Comparison of ENCODE assay signal across 22 cellular contexts in the genomic region with DNA sequence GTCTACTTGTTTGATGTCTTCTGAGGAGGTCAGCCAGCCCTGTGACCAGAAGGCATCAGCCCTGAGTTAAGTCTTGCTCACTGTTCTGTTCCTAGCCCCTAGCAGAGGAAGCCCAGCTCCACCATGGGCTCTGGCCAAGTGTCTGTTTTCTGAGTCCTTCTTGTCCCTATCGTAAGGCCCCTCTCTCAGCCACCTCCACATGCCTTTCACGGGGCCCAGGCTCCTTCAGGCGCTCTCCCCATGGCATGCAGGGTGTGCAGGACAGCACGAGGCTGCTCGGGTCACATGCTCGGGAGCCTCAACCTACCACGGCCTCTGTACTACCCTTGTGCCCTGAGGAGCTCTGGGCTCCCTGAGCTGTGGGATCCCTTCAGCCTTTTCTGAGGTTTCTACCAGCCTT. TPM values are rescaled to one million over a fixed set of nuclear protein-coding genes. Genes with fewer than 3 reads are reported as not detected.
A peak's percentile ranks its signal among the peaks of the same experiment; 100 is the strongest.
DNase-seq lines count a peak whose midpoint lies in the region; ATAC-seq, FAIRE-seq and TF ChIP-seq lines count a peak whose summit lies in the region.
"Had no signal": no experiment of that assay in that cellular context is flagged by ENCODE, and none has a peak within 500 bp of the region (broad histone marks: within the 10 kb centered on the region; RNA-seq: fewer than 3 reads in every experiment).

No MANE protein-coding gene starts in this region.

- no peak overlapping the region for H3K27ac ChIP-seq in H1 (ENCODE audit: low read depth, low read length)
- H3K27ac ChIP-seq in lower lobe of right lung = no peak overlapping the region
- H3K27ac ChIP-seq: GM23248 had no signal

- POLR2A ChIA-PET in H1 (lab: Charles Lee; ENCODE audit: partially characterized antibody) = interaction anchor here (0.6 to 1.9 kb wide), 2 partner anchors 67 to 71 kb away, joined by 3 to 5 read pairs; a partner anchor contains a TSS

- H4K91ac ChIP-seq in H1 (replicated peaks; ENCODE audit: insufficient read length, low read length) = no peak overlapping the region

- no peaks in the 10 kb centered on the region for H3K79me1 ChIP-seq in H1 (ENCODE audit: low read depth, low read length)

- no peak overlapping the region for H3K4me2 ChIP-seq in Loucy (ENCODE audit: low read depth, low read length, poor library complexity, severe bottlenecking)
- no peak overlapping the region for H3K4me2 ChIP-seq in H1 (ENCODE audit: insufficient read depth in 1 of 2, low read depth in 2 of 2, low read length in 2 of 2)

- H3K36me3 Mint-ChIP-seq in neural crest cell (ENCODE audit: low read depth) = no peaks in the 10 kb centered on the region
- no peaks in the 10 kb centered on the region for H3K36me3 Mint-ChIP-seq in type B pancreatic cell
- H3K36me3 Mint-ChIP-seq: CD4-positive, CD25-positive, alpha-beta regulatory T cell; CD8-positive, alpha-beta memory T cell had no signal

- no peaks in the 10 kb centered on the region for H3K9me2 ChIP-seq in Loucy (replicated peaks; ENCODE audit: low read depth, low read length)

- H3K9me3 Mint-ChIP-seq in neural crest cell (peaks cover 3% of the 10 kb centered on the region), type B pancreatic cell (no peaks in the 10 kb centered on the region)
- H3K9me3 Mint-ChIP-seq: CD8-positive, alpha-beta memory T cell; H9 had no signal

- no peak for TF ChIP-seq CTCF in Loucy (conservative IDR thresholded peaks at IDR 0.05; ENCODE audit: low read length)
- TF ChIP-seq CTCF in H1 (IDR thresholded peaks at IDR 0.05; ENCODE audit: control extremely low read depth in 1 of 3, insufficient read depth in 1 of 3, low read depth in 1 of 3, low read length in 3 of 3) = no peak
- TF ChIP-seq CTCF in neural crest cell (conservative IDR thresholded peaks at IDR 0.05) = no peak
- TF ChIP-seq CTCF in type B pancreatic cell (conservative IDR thresholded peaks at IDR 0.05) = no peak
- TF ChIP-seq CTCF in lower lobe of right lung (IDR thresholded peaks at IDR 0.05) = no peak

- H3K4me3 Mint-ChIP-seq in neural crest cell (no peak overlapping the region), type B pancreatic cell (no peak overlapping the region)
- H3K4me3 Mint-ChIP-seq: CD4-positive, CD25-positive, alpha-beta regulatory T cell; CD8-positive, alpha-beta memory T cell; H9 had no signal

- H3K18ac ChIP-seq in H1 (ENCODE audit: extremely low read depth, low read length) = peak overlapping the region; percentile 1; the same call in 1 of the 2 replicates

- H2BK20ac ChIP-seq in H1 (ENCODE audit: low read length) = peak overlapping the region; percentile 80; the same call in 1 of the 2 replicates

- H3K4ac ChIP-seq in H1 (replicated peaks; ENCODE audit: insufficient read length, low read depth, low read length) = no peak overlapping the region

- H2BK5ac ChIP-seq in H1 (ENCODE audit: low read depth, low read length) = no peak overlapping the region

- no peak for TF ChIP-seq EP300 in H1 (IDR thresholded peaks at IDR 0.05; ENCODE audit: borderline replicate concordance in 1 of 2, low read depth in 2 of 2, low read length in 2 of 2)

- no peak for ATAC-seq in lower lobe of right lung
- ATAC-seq in HG02981 (IDR thresholded peaks at IDR 0.05; ENCODE audit: unreplicated experiment) = no peak
- ATAC-seq: GM12878 had no signal

- intact Hi-C loops in lower lobe of right lung (cut with DNase I) = no loop called here

- WGBS in H1 (ENCODE audit: extremely low coverage in 1 of 2, insufficient coverage in 1 of 2, insufficient read length in 1 of 2, insufficient replicate concordance in 2 of 2, low coverage in 1 of 2, low lambda C conversion rate in 2 of 2, missing lambda C conversion rate in 1 of 2), 2 experiments = 90% methylated on average over 7 of the region's 7 CpGs; no CpG with 5 or more reads in 1 of the 2 experiments

- H3K23ac ChIP-seq in H1 (ENCODE audit: insufficient read length) = no peak overlapping the region

- H2AFZ ChIP-seq in Loucy (ENCODE audit: low read length) (0 out of 2 replicates have a peak overlapping the region, but pooled peaks have one; percentile 19), H1 (ENCODE audit: low read length) (no peak overlapping the region)
- H2AFZ ChIP-seq: GM23248 had no signal

- TF ChIP-seq RAD21 in H1 (IDR thresholded peaks at IDR 0.05 in 1 of 2, conservative IDR thresholded peaks at IDR 0.05 in 1 of 2; ENCODE audit: low read depth in 2 of 2, low read length in 2 of 2) = no peak

- no peak overlapping the region for H3K9ac ChIP-seq in Loucy (ENCODE audit: low read depth, low read length, poor library complexity, severe bottlenecking)
- no peak overlapping the region for H3K9ac ChIP-seq in H1 (replicated peaks in 1 of 4; ENCODE audit: extremely low read depth in 1 of 4, low read depth in 3 of 4, low read length in 3 of 4)
- H3K9ac ChIP-seq: GM23248 had no signal

- peak overlapping the region; percentile 75; the same call in 1 of the 2 replicates for H2BK12ac ChIP-seq in H1 (ENCODE audit: low read depth, low read length)

- no peaks in the 10 kb centered on the region for H3K27me3 ChIP-seq in Loucy (ENCODE audit: insufficient read depth, low read length, poor library complexity, severe bottlenecking)
- H3K27me3 ChIP-seq in H1 (replicated peaks in 1 of 4; ENCODE audit: control insufficient read depth in 3 of 4, extremely low read depth in 1 of 4, insufficient read depth in 3 of 4, low read length in 3 of 4) = no peaks in the 10 kb centered on the region
- H3K27me3 ChIP-seq in lower lobe of right lung (ENCODE audit: low read depth) = no peaks in the 10 kb centered on the region
- H3K27me3 ChIP-seq: BE2C had no signal

- FAIRE-seq in H1 (lab: Jason Lieb, UNC) (no peak), GM12892 (lab: Jason Lieb, UNC) (no peak)
- FAIRE-seq: A204.1, GM12878 had no signal

- H2AK5ac ChIP-seq in H1 (ENCODE audit: low read depth, low read length) = no peak overlapping the region; the same call in 1 of the 2 replicates

- no peaks in the 10 kb centered on the region for H3K79me2 ChIP-seq in Loucy (ENCODE audit: insufficient read depth, low read length)
- no peaks in the 10 kb centered on the region for H3K79me2 ChIP-seq in H1 (ENCODE audit: control insufficient read depth in 1 of 2, insufficient read depth in 2 of 2, low read length in 2 of 2)

- H3K36me3 ChIP-seq in Loucy (ENCODE audit: insufficient read depth, low read length) (no peaks in the 10 kb centered on the region), H1 (ENCODE audit: control insufficient read depth in 2 of 4, insufficient read depth in 4 of 4, low read length in 3 of 4) (no peaks in the 10 kb centered on the region), lower lobe of right lung (no peaks in the 10 kb centered on the region)
- H3K36me3 ChIP-seq: BE2C had no signal

- CTCF ChIA-PET in H1 (lab: Charles Lee; ENCODE audit: partially characterized antibody) = interaction anchor here (0.6 to 1.8 kb wide), 9 partner anchors 15 to 972 kb away, joined by 3 to 5 read pairs (median 3); a partner anchor contains a TSS

- no peak for TF ChIP-seq POLR2A in H1 (IDR thresholded peaks at IDR 0.05; ENCODE audit: control extremely low read depth in 1 of 2, low read depth in 2 of 2, low read length in 2 of 2)
- TF ChIP-seq POLR2A in GM12892 (IDR thresholded peaks at IDR 0.05; ENCODE audit: low read depth, low read length) = no peak

- no peak overlapping the region for H4K5ac ChIP-seq in H1 (ENCODE audit: insufficient read length, low read depth, low read length)

- H3K27me3 Mint-ChIP-seq in neural crest cell (ENCODE audit: low read depth) = no peaks in the 10 kb centered on the region
- no peaks in the 10 kb centered on the region for H3K27me3 Mint-ChIP-seq in type B pancreatic cell
- H3K27me3 Mint-ChIP-seq: CD8-positive, alpha-beta memory T cell had no signal

- H3K56ac ChIP-seq in H1 (replicated peaks; ENCODE audit: insufficient read length, low read depth, low read length) = no peak overlapping the region

- H3K4me1 ChIP-seq in Loucy (ENCODE audit: insufficient read depth, low read length, poor library complexity, severe bottlenecking) (no peaks in the 10 kb centered on the region), H1 (replicated peaks in 1 of 4; ENCODE audit: control insufficient read depth in 3 of 4, insufficient read depth in 4 of 4, low read length in 3 of 4) (peaks cover 0 to 3% (median 0%) of the 10 kb centered on the region in 4 experiments; a peak in 1 of 7 replicates), lower lobe of right lung (peaks cover 4% of the 10 kb centered on the region)
- H3K4me1 ChIP-seq: BE2C had no signal

- H3K4me1 Mint-ChIP-seq in neural crest cell (peaks cover 18% of the 10 kb centered on the region), type B pancreatic cell (ENCODE audit: unreplicated experiment) (peaks cover 7% of the 10 kb centered on the region)

- H4K20me1 ChIP-seq in Loucy (ENCODE audit: insufficient read depth, low read length, poor library complexity, severe bottlenecking) = no peaks in the 10 kb centered on the region
- H4K20me1 ChIP-seq in H1 (replicated peaks in 1 of 2; ENCODE audit: control insufficient read depth in 1 of 2, insufficient read depth in 2 of 2, low read length in 2 of 2) = no peaks in the 10 kb centered on the region

- H4K8ac ChIP-seq in H1 (ENCODE audit: extremely low read depth, insufficient read depth, low read length) = no peak overlapping the region

- no peak overlapping the region for H3K14ac ChIP-seq in H1 (ENCODE audit: insufficient read length)

- no peak overlapping the region for H2BK120ac ChIP-seq in H1 (replicated peaks; ENCODE audit: low read depth, low read length)

- no peaks in the 10 kb centered on the region for H3F3A ChIP-seq in Loucy (ENCODE audit: low read depth)

- H3K4me3 ChIP-seq in Loucy (ENCODE audit: low read length, poor library complexity, severe bottlenecking) = no peak overlapping the region
- H3K4me3 ChIP-seq in H1 (ENCODE audit: extremely low read depth in 1 of 4, insufficient read depth in 2 of 4, low read depth in 3 of 4, low read length in 4 of 4) = no peak overlapping the region
- no peak overlapping the region for H3K4me3 ChIP-seq in lower lobe of right lung
- H3K4me3 ChIP-seq: GM12878, GM23248 had no signal

- H3K27ac Mint-ChIP-seq in neural crest cell (ENCODE audit: unreplicated experiment) (peak overlapping the region; percentile 82), type B pancreatic cell (no peak overlapping the region)
- H3K27ac Mint-ChIP-seq: CD4-positive, CD25-positive, alpha-beta regulatory T cell had no signal

- no peak overlapping the region for H2BK15ac ChIP-seq in H1 (ENCODE audit: low read length)

- H3K9me3 ChIP-seq in Loucy (ENCODE audit: insufficient read depth, low read depth, low read length) = no peaks in the 10 kb centered on the region
- no peaks in the 10 kb centered on the region for H3K9me3 ChIP-seq in H1 (ENCODE audit: insufficient read depth in 2 of 2, low read depth in 1 of 2, low read length in 1 of 2)
- no peaks in the 10 kb centered on the region for H3K9me3 ChIP-seq in lower lobe of right lung
- H3K9me3 ChIP-seq: BE2C had no signal

- DNase-seq in H1 (ENCODE audit: low read depth in 1 of 2, low spot score in 2 of 2) (no peak), neural crest cell (ENCODE audit: low read depth, low spot score) (no peak), type B pancreatic cell (ENCODE audit: extremely low spot score, unreplicated experiment) (peak; percentile 55), lower lobe of right lung (no peak), GM12892 (ENCODE audit: insufficient read length) (no peak)
- no peak for DNase-seq in activated CD4-positive, alpha-beta T cell treated with anti-CD3 and anti-CD28 coated beads, Interleukin-2, amount 50 U/mL, for 1 hour
- DNase-seq: ACHN; BE2C; C1 segment of cervical spinal cord; CD4-positive, CD25-positive, alpha-beta regulatory T cell; CD8-positive, alpha-beta memory T cell; COR-L47; DMS 273 treated with DMSO at 0.1 percent for 48 hours; DMS53; DND-41; EL; GM23248; H9 had no signal

- H3K23me2 ChIP-seq in H1 (ENCODE audit: low read depth, low read length) = no peaks in the 10 kb centered on the region

RNA-seq across cellular contexts. Expression of a gene that starts 30.8 kb away (rescaled TPM):
- 364 and 367 TPM in 2 replicates for total RNA-seq in H1 (2021; fragmentation: NEBNext Ultra II Directional; extraction: Animal tissue kit (Norgen Biotek cat#: 25700))
- polyA plus RNA-seq in H1 (2011; rRNA removed) = 38.0 and 75.3 TPM in 2 replicates
- polyA plus RNA-seq in H1 (2011; cell fraction: cytosol; rRNA removed) = 69.4 TPM
- 16.0 TPM for polyA plus RNA-seq in H1 (2011; cell fraction: nucleus; rRNA removed)
- polyA plus RNA-seq in H1 (2012, experiment 1 of 2) = 220 to 371 TPM (median 242 TPM) in 4 replicates
- polyA plus RNA-seq in H1 (2012, experiment 2 of 2) = 140 TPM
- polyA plus RNA-seq in H1 (2013, experiment 1 of 2) = 152 TPM
- polyA plus RNA-seq in H1 (2013, experiment 2 of 2) = 153 TPM
- polyA minus RNA-seq in H1 (2011; rRNA and poly(A)+ RNA removed) = 13.4 and 19.3 TPM in 2 replicates
- 19.4 TPM for polyA minus RNA-seq in H1 (2011; cell fraction: cytosol; rRNA and poly(A)+ RNA removed)
- 33.6 TPM for polyA minus RNA-seq in H1 (2011; cell fraction: nucleus; rRNA and poly(A)+ RNA removed)
- total RNA-seq in neural crest cell (202 and 228 TPM in 2 replicates), type B pancreatic cell (ENCODE audit: low replicate concordance) (210 and 232 TPM in 2 replicates), lower lobe of right lung (176 TPM)
- 136 TPM for polyA plus RNA-seq in GM12892 (2012; ENCODE audit: missing spikeins)

RNA-seq across cellular contexts. Expression of a gene that starts 47.8 kb away (rescaled TPM):
- 26.2 and 26.5 TPM in 2 replicates for total RNA-seq in H1 (2021; fragmentation: NEBNext Ultra II Directional; extraction: Animal tissue kit (Norgen Biotek cat#: 25700))
- 8.3 and 10.8 TPM in 2 replicates for polyA plus RNA-seq in H1 (2011; rRNA removed)
- polyA plus RNA-seq in H1 (2011; cell fraction: cytosol; rRNA removed) = 10.7 TPM
- 17.0 TPM for polyA plus RNA-seq in H1 (2011; cell fraction: nucleus; rRNA removed)
- 10.4 to 14.1 TPM (median 13.4 TPM) in 4 replicates for polyA plus RNA-seq in H1 (2012, experiment 1 of 2)
- polyA plus RNA-seq in H1 (2012, experiment 2 of 2) = 4.8 TPM
- polyA plus RNA-seq in H1 (2013, experiment 1 of 2) = 8.5 TPM
- polyA plus RNA-seq in H1 (2013, experiment 2 of 2) = 8.7 TPM
- 11.9 and 13.9 TPM in 2 replicates for polyA minus RNA-seq in H1 (2011; rRNA and poly(A)+ RNA removed)
- 15.9 TPM for polyA minus RNA-seq in H1 (2011; cell fraction: cytosol; rRNA and poly(A)+ RNA removed)
- 15.9 TPM for polyA minus RNA-seq in H1 (2011; cell fraction: nucleus; rRNA and poly(A)+ RNA removed)
- total RNA-seq in neural crest cell = 22.9 and 26.2 TPM in 2 replicates
- 14.6 and 17.8 TPM in 2 replicates for total RNA-seq in type B pancreatic cell (ENCODE audit: low replicate concordance)
- total RNA-seq in lower lobe of right lung = 26.1 TPM
- 2.0 TPM for polyA plus RNA-seq in GM12892 (2012; ENCODE audit: missing spikeins)
- polyA plus RNA-seq: CD4-positive, CD25-positive, alpha-beta regulatory T cell had no signal
